ENCODE assay signal across 1 cellular context in genomic region chr7:75986147-75986781, GRCh38.
A peak's percentile ranks its signal among the peaks of the same experiment; 100 is the strongest.
TF ChIP-seq lines count a peak whose summit lies in the region.

No MANE protein-coding gene starts in this region.

TF ChIP-seq in HepG2, 621 proteins besides CTCF, POLR2A, EP300 and RAD21 (continued from another document):
- TF ChIP-seq HNRNPLL (IDR thresholded peaks at IDR 0.05; ENCODE audit: low read depth, low read length, poor library complexity, severe bottlenecking) (peak; percentile 21), FOXA1 (IDR thresholded peaks at IDR 0.05) (no peak), FOXA1 (CRISPR knock-in tag; IDR thresholded peaks at IDR 0.05) (no peak), REXO4 (CRISPR knock-in tag; IDR thresholded peaks at IDR 0.05; ENCODE audit: borderline replicate concordance) (no peak), SP1 (IDR thresholded peaks at IDR 0.05) (no peak), SP1 (CRISPR knock-in tag; IDR thresholded peaks at IDR 0.05) (no peak), CAMTA2 (CRISPR knock-in tag; IDR thresholded peaks at IDR 0.05; ENCODE audit: borderline replicate concordance) (0 out of 2 replicates have a peak, but pooled peaks have one; percentile 16), AGO1 (IDR thresholded peaks at IDR 0.05; ENCODE audit: low read depth, low read length, poor library complexity, severe bottlenecking) (peak; percentile 66), RXRB (CRISPR knock-in tag; IDR thresholded peaks at IDR 0.05; ENCODE audit: borderline replicate concordance) (no peak), ZNF670 (CRISPR knock-in tag; IDR thresholded peaks at IDR 0.05; ENCODE audit: borderline replicate concordance) (no peak), ZFP41 (CRISPR knock-in tag; IDR thresholded peaks at IDR 0.05; ENCODE audit: borderline replicate concordance) (no peak), ZNF569 (CRISPR knock-in tag; IDR thresholded peaks at IDR 0.05; ENCODE audit: borderline replicate concordance) (no peak), POLR2AphosphoS5 (IDR thresholded peaks at IDR 0.05; ENCODE audit: low read depth, low read length) (0 out of 2 replicates have a peak, but pooled peaks have one; percentile 18), ZNF598 (CRISPR knock-in tag; IDR thresholded peaks at IDR 0.05; ENCODE audit: borderline replicate concordance) (no peak), KAT8 (CRISPR knock-in tag; IDR thresholded peaks at IDR 0.05) (no peak), PITX1 (CRISPR knock-in tag; IDR thresholded peaks at IDR 0.05) (0 out of 2 replicates have a peak, but pooled peaks have one; percentile 20), NBN (conservative IDR thresholded peaks at IDR 0.05) (no peak), TEAD3 (CRISPR knock-in tag; optimal IDR thresholded peaks at IDR 0.05; ENCODE audit: borderline replicate concordance) (no peak), HNRNPL (IDR thresholded peaks at IDR 0.05; ENCODE audit: low read depth, low read length) (peak; percentile 20; the same call in 1 of the 2 replicates)
